ENCODE assay signal across 31 cellular contexts in genomic region chr4:138688531-138689181, GRCh38.
"Had no signal": no experiment of that assay in that cellular context is flagged by ENCODE, and none has a peak within 500 bp of the region (broad histone marks: within the 10 kb centered on the region; RNA-seq: fewer than 3 reads in every experiment).

No MANE protein-coding gene starts in this region.

- H3K4me1 ChIP-seq: colonic mucosa, pancreas, prostate gland, suprapubic skin had no signal

- H3K27ac ChIP-seq: colonic mucosa, epithelial cell of prostate, pancreas, prostate gland, sigmoid colon, suprapubic skin, tibial artery, upper lobe of right lung, WERI-Rb-1 had no signal

- H3K27me3 ChIP-seq: colonic mucosa, pancreas, sigmoid colon, suprapubic skin, tibial artery, upper lobe of right lung had no signal

- H3K36me3 ChIP-seq: colonic mucosa, pancreas, prostate gland, sigmoid colon, suprapubic skin, tibial artery, upper lobe of right lung, WERI-Rb-1 had no signal

- H3K4me3 ChIP-seq: colonic mucosa, pancreas, prostate gland, sigmoid colon, suprapubic skin, tibial artery, upper lobe of right lung had no signal

- H3K9me3 ChIP-seq: colonic mucosa, pancreas, prostate gland, suprapubic skin, tibial artery, upper lobe of right lung had no signal

- DNase-seq: activated CD4-positive, alpha-beta memory T cell treated with anti-CD3 and anti-CD28 coated beads for 36 hours; activated CD4-positive, alpha-beta T cell treated with anti-CD3 and anti-CD28 coated beads, Interleukin-2, amount 10 ng/mL, durations not matched to agents 24 days and 14 days; activated CD4-positive, CD25-positive, alpha-beta regulatory T cell treated with anti-CD3 and anti-CD28 coated beads, Interleukin-2, amount 50 U/mL, for 72 hours; activated CD8-positive, alpha-beta memory T cell treated with anti-CD3 and anti-CD28 coated beads, Interleukin-2, amount 50 U/mL, for 4 hours; activated gamma-delta T cell treated with Interleukin-2 at 50 U/mL for 16 hours; activated naive CD4-positive, alpha-beta T cell treated with anti-CD3 and anti-CD28 coated beads, Interleukin-2, amount 50 U/mL, for 16 hours; activated T-cell treated with anti-CD3 and anti-CD28 coated beads, Interleukin-2, amount 50 U/mL, for 24 hours; amygdala; cerebellar nuclear complex; colonic mucosa; effector CD8-positive, alpha-beta T cell; head of caudate nucleus; hypothalamus; immature natural killer cell; kidney; naive thymus-derived CD4-positive, alpha-beta T cell; nucleus accumbens; pancreas; retina; sigmoid colon; small intestine; stimulated activated CD4-positive, alpha-beta T cell treated with anti-CD3 and anti-CD28 coated beads, Interleukin-1b, Interleukin-23, amount 100 ng/mL, for 48 hours; stimulated activated naive CD4-positive, alpha-beta T cell; T-helper 17 cell; T1000; tibial artery; upper lobe of right lung; WERI-Rb-1 had no signal
